ENCODE assay signal across 8 cellular contexts in the genomic region with DNA sequence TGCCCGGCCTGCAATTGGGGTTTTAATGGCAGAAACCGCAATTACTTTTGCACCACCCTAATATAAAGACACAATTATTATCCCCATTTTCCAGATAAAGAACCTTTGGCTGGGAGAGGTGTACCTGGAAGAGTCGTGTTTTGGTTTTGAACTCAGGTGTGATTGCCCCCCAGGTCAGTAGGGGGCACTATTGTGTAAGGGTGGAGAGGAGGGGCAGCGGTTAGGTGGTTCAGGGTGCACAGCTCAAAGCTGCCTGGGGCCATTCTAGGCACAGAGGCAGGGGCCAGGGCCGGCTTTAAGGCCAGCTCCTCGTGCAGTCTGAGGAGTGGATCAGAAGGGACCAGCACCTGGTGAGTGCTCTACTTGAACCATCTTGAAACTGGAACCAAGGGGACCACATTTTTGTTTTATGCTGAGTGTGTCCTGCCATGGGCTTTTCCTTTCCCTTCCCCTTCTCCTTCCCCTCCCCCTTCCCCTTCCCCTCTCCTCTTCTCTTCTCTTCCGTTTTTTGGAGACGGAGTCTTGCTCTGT. TPM values are rescaled to one million over a fixed set of nuclear protein-coding genes. Genes with fewer than 3 reads are reported as not detected.
DNase-seq lines count a peak whose midpoint lies in the region; ATAC-seq, FAIRE-seq and TF ChIP-seq lines count a peak whose summit lies in the region.

No MANE protein-coding gene starts in this region.

- peak overlapping the region; percentile 18; the same call in 2 of the 3 replicates for H3K4me3 Mint-ChIP-seq in GM23338

- 0 out of 2 replicates have a peak overlapping the region, but pooled peaks have one; percentile 6 for H3K4me2 ChIP-seq in GM23338

- H3K9me3 ChIP-seq in esophagus muscularis mucosa (no peaks in the 10 kb centered on the region), pancreas (no peaks in the 10 kb centered on the region)

- CTCF ChIA-PET in BJ (lab: Yijun Ruan, JAX): interaction anchor here (0.6 to 8.4 kb wide), 11 partner anchors 9 to 229 kb away, joined by 3 to 151 read pairs (median 4); a partner anchor contains a TSS

- TF ChIP-seq CTCF in BJ (IDR thresholded peaks at IDR 0.05; ENCODE audit: insufficient read depth, low read depth, low read length): peak; percentile 82
- TF ChIP-seq CTCF in GM23338 (conservative IDR thresholded peaks at IDR 0.05; ENCODE audit: low read depth in 2 of 2): peak; percentile 99
- peak; percentile 72 to 83 (median 75) for TF ChIP-seq CTCF in esophagus muscularis mucosa (IDR thresholded peaks at IDR 0.05)
- TF ChIP-seq CTCF in pancreas (IDR thresholded peaks at IDR 0.05): peak; percentile 53 to 64 (median 62)

- H3K27me3 ChIP-seq in BJ (ENCODE audit: control insufficient read depth, insufficient read depth, low read length) (no peaks in the 10 kb centered on the region), GM23338 (ENCODE audit: insufficient read depth) (no peaks in the 10 kb centered on the region), esophagus muscularis mucosa (no peaks in the 10 kb centered on the region), pancreas (no peaks in the 10 kb centered on the region)

- H4K20me1 ChIP-seq in GM23338 (replicated peaks; ENCODE audit: insufficient read depth): no peaks in the 10 kb centered on the region

- TF ChIP-seq EP300 in esophagus muscularis mucosa (IDR thresholded peaks at IDR 0.05): no peak

- peaks cover 5% of the 10 kb centered on the region for H3K4me1 Mint-ChIP-seq in GM23338

- 32% methylated on average over 8 of the region's 8 CpGs for WGBS in esophagus muscularis mucosa
- WGBS in pancreas, 2 donors: 15 to 23% methylated on average over 8 of the region's 8 CpGs

- DNase-seq in BJ (ENCODE audit: low read depth) (no peak), GM23338 (ENCODE audit: low spot score) (peak; percentile 94), NOMO-1 (lab: John Stamatoyannopoulos, UW; ENCODE audit: unreplicated experiment in 2 of 2) (peak; percentile 76 to 78), esophagus muscularis mucosa (ENCODE audit: extremely low spot score) (no peak), pancreas (peak; percentile 61 to 86 (median 78)), mucosa of gallbladder (ENCODE audit: low spot score) (no peak)
- peak; percentile 77 for DNase-seq in activated CD8-positive, alpha-beta memory T cell treated with anti-CD3 and anti-CD28 coated beads, Interleukin-2, amount 50 U/mL, for 4 hours

- H3K27ac Mint-ChIP-seq in GM23338: no peak overlapping the region

- no peak for TF ChIP-seq POLR2A in esophagus muscularis mucosa (IDR thresholded peaks at IDR 0.05; ENCODE audit: low read depth)

- no peaks in the 10 kb centered on the region for H3K36me3 Mint-ChIP-seq in GM23338 (ENCODE audit: low read depth)

- H3K9me2 ChIP-seq in GM23338 (ENCODE audit: insufficient read depth): no peaks in the 10 kb centered on the region

- H3K36me3 ChIP-seq in BJ (ENCODE audit: control insufficient read depth, insufficient read depth, low read length) (no peaks in the 10 kb centered on the region), GM23338 (ENCODE audit: insufficient read depth) (no peaks in the 10 kb centered on the region), esophagus muscularis mucosa (no peaks in the 10 kb centered on the region), pancreas (no peaks in the 10 kb centered on the region)

- H3K4me3 ChIP-seq in BJ (ENCODE audit: low read depth, low read length) (no peak overlapping the region), GM23338 (peak overlapping the region; percentile 27; the same call in 1 of the 2 replicates), esophagus muscularis mucosa (no peak overlapping the region), pancreas (no peak overlapping the region)

- 0 out of 2 replicates have a peak overlapping the region, but pooled peaks have one; percentile 32 for H3K27ac ChIP-seq in GM23338 (ENCODE audit: low read depth)
- H3K27ac ChIP-seq in esophagus muscularis mucosa (replicated peaks in 1 of 4): no peak overlapping the region
- H3K27ac ChIP-seq in pancreas: no peak overlapping the region

- no peak for FAIRE-seq in pancreas (lab: Jason Lieb, UNC)

- POLR2A ChIA-PET in BJ (lab: Charles Lee): interaction anchor here (0.5 kb wide), 1 partner anchor 21 kb away, joined by 4 read pairs; a partner anchor contains a TSS

- H2AFZ ChIP-seq in GM23338: peak overlapping the region; percentile 63

- no peaks in the 10 kb centered on the region for H3K79me2 ChIP-seq in GM23338 (replicated peaks; ENCODE audit: insufficient read depth)

- H3K4me1 ChIP-seq in GM23338 (ENCODE audit: insufficient read depth) (peaks cover 15% of the 10 kb centered on the region), esophagus muscularis mucosa (peaks cover 8 to 22% (median 15%) of the 10 kb centered on the region in 4 donors), pancreas (no peaks in the 10 kb centered on the region)

- peaks cover 15% of the 10 kb centered on the region for H3F3A ChIP-seq in GM23338 (replicated peaks; ENCODE audit: low read depth)

- H3K9me3 Mint-ChIP-seq in GM23338: no peaks in the 10 kb centered on the region; the same call in 2 of the 3 replicates

- H3K27me3 Mint-ChIP-seq in GM23338 (ENCODE audit: insufficient read depth, low read depth, poor library complexity): peaks cover 6% of the 10 kb centered on the region

- ATAC-seq in GM23338: peak; percentile 93
- ATAC-seq in pancreas: peak; percentile 71 to 93 (median 83)
- ATAC-seq in HG03432 (IDR thresholded peaks at IDR 0.05; ENCODE audit: unreplicated experiment): no peak

- intact Hi-C loops in esophagus muscularis mucosa (cut with DNase I): loop anchor here (2.0 kb wide), 1 partner anchor 64 kb away; no protein-coding TSS in a partner anchor
- intact Hi-C loops in pancreas (cut with DNase I): loop anchor here in 2 of 3 donors (5.0 kb wide), 1 partner anchor 36 kb away; no protein-coding TSS in a partner anchor

RNA-seq across cellular contexts. Expression of a gene that starts 5.8 kb away (rescaled TPM):
- polyA plus RNA-seq in BJ (2011; rRNA removed) (77.3 and 98.8 TPM in 2 replicates), GM23338 (2016; fragmentation: Nextera tagmentation; extraction: Ambion mirVana) (62.3 and 66.8 TPM in 2 replicates), pancreas (10 to 100 TPM; 74.5 to 87.8 TPM)
- 19.1 and 24.5 TPM in 2 replicates for polyA minus RNA-seq in BJ (2011; rRNA and poly(A)+ RNA removed)
- total RNA-seq in GM23338 (2014; rRNA removed; shearing (Covaris generic)): 23.5 and 41.7 TPM in 2 replicates
- total RNA-seq in esophagus muscularis mucosa (100 to 1,000 TPM; 108 to 234 (median 170) TPM), pancreas (100 to 1,000 TPM in 1 of 6 donors, 10 to 100 TPM in 5; 48.4 to 105 (median 66.3) TPM), mucosa of gallbladder (320 TPM)

RNA-seq across cellular contexts. Expression of a gene that starts 10.4 kb away (rescaled TPM):
- polyA plus RNA-seq in BJ (2011; rRNA removed): 2,226 and 2,533 TPM in 2 replicates
- 789 and 1,493 TPM in 2 replicates for polyA minus RNA-seq in BJ (2011; rRNA and poly(A)+ RNA removed)
- 4,006 and 4,643 TPM in 2 replicates for total RNA-seq in GM23338 (2014; rRNA removed; shearing (Covaris generic))
- polyA plus RNA-seq in GM23338 (2016; fragmentation: Nextera tagmentation; extraction: Ambion mirVana): 2,646 and 2,793 TPM in 2 replicates
- total RNA-seq in esophagus muscularis mucosa: 1,000 to 10,000 TPM; 1,719 to 5,089 (median 3,692) TPM
- 1,000 to 10,000 TPM in 4 of 6 donors, 100 to 1,000 TPM in 2; 765 to 1,427 (median 1,126) TPM for total RNA-seq in pancreas
- polyA plus RNA-seq in pancreas: 1,000 to 10,000 TPM; 2,346 to 2,426 TPM
- total RNA-seq in mucosa of gallbladder: 1,395 TPM

RNA-seq across cellular contexts. Expression of a gene that starts 19.2 kb away (rescaled TPM):
- polyA plus RNA-seq in BJ (2011; rRNA removed) (2,322 and 6,136 TPM in 2 replicates), GM23338 (2016; fragmentation: Nextera tagmentation; extraction: Ambion mirVana) (2,105 and 2,261 TPM in 2 replicates), pancreas (1,000 to 10,000 TPM; 1,585 to 1,842 TPM)
- polyA minus RNA-seq in BJ (2011; rRNA and poly(A)+ RNA removed): 934 and 1,887 TPM in 2 replicates
- 2,007 and 2,412 TPM in 2 replicates for total RNA-seq in GM23338 (2014; rRNA removed; shearing (Covaris generic))
- total RNA-seq in esophagus muscularis mucosa (1,000 to 10,000 TPM; 1,843 to 3,096 (median 2,688) TPM), pancreas (1,000 to 10,000 TPM; 1,459 to 2,866 (median 2,217) TPM), mucosa of gallbladder (2,400 TPM)

RNA-seq across cellular contexts. Expression of a gene that starts 21.2 kb away (rescaled TPM):
- 52.4 and 68.9 TPM in 2 replicates for polyA plus RNA-seq in BJ (2011; rRNA removed)
- 24.2 and 29.5 TPM in 2 replicates for polyA minus RNA-seq in BJ (2011; rRNA and poly(A)+ RNA removed)
- total RNA-seq in GM23338 (2014; rRNA removed; shearing (Covaris generic)): 44.0 and 54.8 TPM in 2 replicates
- polyA plus RNA-seq in GM23338 (2016; fragmentation: Nextera tagmentation; extraction: Ambion mirVana): 40.2 and 45.8 TPM in 2 replicates
- total RNA-seq in esophagus muscularis mucosa: 10 to 100 TPM in 3 of 4 donors, 1 to 10 TPM in 1; 9.8 to 22.4 (median 18.0) TPM
- 10 to 100 TPM in 1 of 6 donors, 1 to 10 TPM in 5; 1.6 to 16.5 (median 4.8) TPM for total RNA-seq in pancreas
- polyA plus RNA-seq in pancreas: 10 to 100 TPM; 38.7 to 41.5 TPM
- 42.8 TPM for total RNA-seq in mucosa of gallbladder

RNA-seq across cellular contexts. Expression of a gene that starts 32.6 kb away (rescaled TPM):
- polyA plus RNA-seq in BJ (2011; rRNA removed) (4.9 and 7.7 TPM in 2 replicates), GM23338 (2016; fragmentation: Nextera tagmentation; extraction: Ambion mirVana) (1.8 and 3.3 TPM in 2 replicates), pancreas (1 to 10 TPM; 7.1 to 8.4 TPM)
- polyA minus RNA-seq in BJ (2011; rRNA and poly(A)+ RNA removed): 2.7 and 3.2 TPM in 2 replicates
- 0.49 TPM in 1 of 2 replicates, not detected in the other for total RNA-seq in GM23338 (2014; rRNA removed; shearing (Covaris generic))
- total RNA-seq in esophagus muscularis mucosa (10 to 100 TPM in 2 of 4 donors, 1 to 10 TPM in 2; 5.5 to 11.5 (median 10.4) TPM), pancreas (1 to 10 TPM in 5 of 6 donors, under 1 TPM in 1; 0.79 to 3.7 (median 1.8) TPM), mucosa of gallbladder (10.2 TPM)

Comparison
In these comparisons a context has a peak if more than half of its experiments do, and no peak if none do; other contexts are left out.
1. DNase-seq: peak in GM23338 (single experiment), NOMO-1 (2 of 2), activated CD8-positive, alpha-beta memory T cell treated with anti-CD3 and anti-CD28 coated beads, Interleukin-2, amount 50 U/mL, for 4 hours (single experiment) and pancreas (6 of 6); none in BJ (single experiment), esophagus muscularis mucosa (single experiment) and mucosa of gallbladder (single experiment).
2. Peak in every context shown above with its lines, with median percentiles within 50 percentile points of each other: CTCF ChIP-seq.